16 cellular contexts compared by ENCODE assay signal in genomic region chr7:48244902-48245301, GRCh38.
DNase-seq lines count a peak whose midpoint lies in the region; ATAC-seq and TF ChIP-seq lines count a peak whose summit lies in the region.
"Had no signal": no experiment of that assay in that cellular context is flagged by ENCODE, and none has a peak within 500 bp of the region (broad histone marks: within the 10 kb centered on the region; RNA-seq: fewer than 3 reads in every experiment).

No MANE protein-coding gene starts in this region.

- no peak overlapping the region for H4K5ac ChIP-seq in IMR-90 (ENCODE audit: low read depth, low read length)

- H3K27me3 ChIP-seq in IMR-90 (ENCODE audit: control insufficient read depth, insufficient read depth, low read length), result no peaks in the 10 kb centered on the region
- H3K27me3 ChIP-seq in adipocyte (replicated peaks; ENCODE audit: control insufficient read depth, insufficient read depth, low read length), result no peaks in the 10 kb centered on the region
- no peaks in the 10 kb centered on the region for H3K27me3 ChIP-seq in heart right ventricle
- H3K27me3 ChIP-seq: breast epithelium, sigmoid colon had no signal

- H3K36me3 ChIP-seq in IMR-90 (ENCODE audit: control insufficient read depth, insufficient read depth, low read length) (no peaks in the 10 kb centered on the region), adipocyte (ENCODE audit: control insufficient read depth, insufficient read depth, low read length, severe bottlenecking) (no peaks in the 10 kb centered on the region), heart right ventricle (no peaks in the 10 kb centered on the region)
- H3K36me3 ChIP-seq: breast epithelium, sigmoid colon had no signal

- H3K9me1 ChIP-seq in IMR-90 (ENCODE audit: insufficient read depth, low read length), result peaks cover 3% of the 10 kb centered on the region; the same call in 1 of the 2 replicates

- DNase-seq in IMR-90, result peak; percentile 49
- DNase-seq in adipocyte (ENCODE audit: low read depth), result peak; percentile 3
- peak in 1 of 2 donors; percentile 32 for DNase-seq in heart right ventricle
- DNase-seq in smooth muscle cell of the brain vasculature (ENCODE audit: low read depth, low spot score), result peak; percentile 93
- DNase-seq in stimulated activated CD4-positive, alpha-beta T cell treated with anti-CD3 and anti-CD28 coated beads, Interleukin-2, amount 100 ng/mL, for 48 hours, result no peak
- DNase-seq in NCI-H524 (lab: John Stamatoyannopoulos, UW), result no peak
- no peak for DNase-seq in NCI-H82 treated with DMSO at 0.1 percent for 48 hours (lab: John Stamatoyannopoulos, UW; ENCODE audit: unreplicated experiment)
- DNase-seq: activated T-cell treated with anti-CD3 and anti-CD28 coated beads, Interleukin-2, amount 50 U/mL, for 24 hours; COR-L47; NCI-H1105; NCI-H748 treated with DMSO at 0.1 percent for 48 hours; sigmoid colon had no signal

- no peak overlapping the region; a peak in 1 of 4 replicates for H4K8ac ChIP-seq in IMR-90 (ENCODE audit: low read depth in 2 of 2, low read length in 2 of 2)

- H2AK5ac ChIP-seq in IMR-90 (ENCODE audit: low read depth, low read length), result no peak overlapping the region

- H2BK15ac ChIP-seq in IMR-90 (ENCODE audit: low read depth, low read length), result no peak overlapping the region

- H3K9me3 ChIP-seq in IMR-90 (ENCODE audit: control insufficient read depth, insufficient read depth, low read length) (no peaks in the 10 kb centered on the region), adipocyte (ENCODE audit: control insufficient read depth, low read length) (no peaks in the 10 kb centered on the region), heart right ventricle (no peaks in the 10 kb centered on the region)
- H3K9me3 ChIP-seq: breast epithelium, mucosa of descending colon, sigmoid colon had no signal

- no peaks in the 10 kb centered on the region for H3K79me1 ChIP-seq in IMR-90 (ENCODE audit: low read depth in 1 of 2, low read length in 2 of 2)

- peak overlapping the region; percentile 23; the same call in 1 of the 2 replicates for H3K4me2 ChIP-seq in IMR-90 (ENCODE audit: low read depth, low read length)

- H3K56ac ChIP-seq in IMR-90 (ENCODE audit: extremely low read depth, insufficient read depth, low read length), result no peak overlapping the region

- dilution Hi-C loops in IMR-90 (cut with HindIII; ENCODE audit: low sequenced_read_pairs, unreplicated experiment), result no loop called here

- 50% methylated on average over 2 of the region's 5 CpGs; no CpG with 5 or more reads in 1 of the 2 experiments for WGBS in IMR-90 (ENCODE audit: extremely low coverage in 2 of 2, insufficient read length in 1 of 2), 2 experiments
- 43 to 56% methylated on average over 5 of the region's 5 CpGs for WGBS in heart right ventricle, 2 donors

- H2AK9ac ChIP-seq in IMR-90 (replicated peaks; ENCODE audit: low read depth, low read length, poor library complexity), result no peak overlapping the region

- POLR2A ChIA-PET in IMR-90 (lab: Charles Lee; ENCODE audit: unreplicated experiment), result no interaction called here

- TF ChIP-seq POLR2A in IMR-90 (IDR thresholded peaks at IDR 0.05; ENCODE audit: low read depth, low read length), result no peak

- no peaks in the 10 kb centered on the region for H4K20me1 ChIP-seq in IMR-90 (ENCODE audit: insufficient read depth, low read length)

- in situ Hi-C loops in IMR-90 (cut with MboI; ENCODE audit: low sequenced_read_pairs), result no loop called here

- no peak overlapping the region for H3K23ac ChIP-seq in IMR-90 (ENCODE audit: low read depth, low read length)

- no TSS peak for BruUV-seq in IMR-90 (replicated peaks; lab: Mats Ljungman, UMichigan)

- H3K4me1 ChIP-seq in IMR-90 (ENCODE audit: control insufficient read depth, insufficient read depth, low read length) (peaks cover 3% of the 10 kb centered on the region), adipocyte (ENCODE audit: control insufficient read depth, insufficient read depth, low read length) (no peaks in the 10 kb centered on the region), heart right ventricle (peaks cover 0 to 28% (median 0%) of the 10 kb centered on the region in 9 donors)
- H3K4me1 ChIP-seq: breast epithelium, sigmoid colon had no signal

- H3K27ac ChIP-seq in IMR-90 (ENCODE audit: insufficient read depth, low read length) (no peak overlapping the region), heart right ventricle (no peak overlapping the region)
- H3K27ac ChIP-seq: breast epithelium, sigmoid colon had no signal

- intact Hi-C loops in IMR-90 (cut with micrococcal nuclease) (no loop called here), heart right ventricle (cut with DNase I) (no loop called here)

- no peak overlapping the region for H3K4me3 ChIP-seq in IMR-90 (ENCODE audit: insufficient read depth, low read depth, low read length)
- H3K4me3 ChIP-seq in adipocyte (ENCODE audit: low read length), result no peak overlapping the region
- no peak overlapping the region for H3K4me3 ChIP-seq in heart right ventricle
- H3K4me3 ChIP-seq: breast epithelium, mucosa of descending colon, sigmoid colon had no signal

- no peak overlapping the region for H3K4ac ChIP-seq in IMR-90 (ENCODE audit: low read depth, low read length)

- no peak overlapping the region for H3K14ac ChIP-seq in IMR-90 (replicated peaks; ENCODE audit: low read depth, low read length)

- H2BK20ac ChIP-seq in IMR-90 (ENCODE audit: low read depth, low read length), result 0 out of 2 replicates have a peak overlapping the region, but pooled peaks have one; percentile 5

- CTCF ChIA-PET in IMR-90 (lab: Yijun Ruan, JAX), result no interaction called here

- H3K18ac ChIP-seq in IMR-90 (ENCODE audit: low read depth, low read length), result no peak overlapping the region

- H2BK120ac ChIP-seq in IMR-90 (ENCODE audit: low read depth, low read length), result no peak overlapping the region

- TF ChIP-seq CTCF in IMR-90 (conservative IDR thresholded peaks at IDR 0.05; ENCODE audit: low read depth, low read length) (no peak), heart right ventricle (IDR thresholded peaks at IDR 0.05) (no peak)

- no peak overlapping the region for H3K9ac ChIP-seq in IMR-90 (ENCODE audit: low read depth, low read length)
- no peak overlapping the region for H3K9ac ChIP-seq in adipocyte (ENCODE audit: low read length)

- no peak for ATAC-seq in IMR-90 (ENCODE audit: low read depth)
- peak in 7 of 8 donors; percentile 46 to 87 (median 63) for ATAC-seq in heart right ventricle
- no peak for ATAC-seq in HG02588 (IDR thresholded peaks at IDR 0.05; ENCODE audit: unreplicated experiment)
- ATAC-seq: activated CD4-positive, CD25-positive, alpha-beta regulatory T cell treated with anti-CD3 and anti-CD28 coated beads, Interleukin-2, amount 50 U/mL, for 24 hours; mucosa of descending colon had no signal

- no peak for TF ChIP-seq RAD21 in IMR-90 (IDR thresholded peaks at IDR 0.05; ENCODE audit: low read length)

- no peak overlapping the region for H4K91ac ChIP-seq in IMR-90 (ENCODE audit: insufficient read depth, low read depth, low read length)

- H2AFZ ChIP-seq in IMR-90 (replicated peaks; ENCODE audit: low read length, poor library complexity), result peak overlapping the region; percentile 3

- H2BK5ac ChIP-seq in IMR-90 (ENCODE audit: low read depth, low read length, poor library complexity, severe bottlenecking), result no peak overlapping the region

TF ChIP-seq in IMR-90, 13 proteins besides CTCF, POLR2A, EP300 and RAD21:
- TF ChIP-seq CEBPB (IDR thresholded peaks at IDR 0.05; ENCODE audit: low read depth, low read length) (no peak), MAFK (IDR thresholded peaks at IDR 0.05; ENCODE audit: low read depth, low read length) (no peak), MXI1 (IDR thresholded peaks at IDR 0.05; ENCODE audit: borderline replicate concordance, low read depth, low read length) (no peak), BHLHE40 (IDR thresholded peaks at IDR 0.05; ENCODE audit: low read depth, low read length) (no peak), CHD1 (IDR thresholded peaks at IDR 0.05; ENCODE audit: low read depth, low read length) (no peak), USF2 (IDR thresholded peaks at IDR 0.05; ENCODE audit: low read depth, low read length) (no peak), MAZ (IDR thresholded peaks at IDR 0.05; ENCODE audit: borderline replicate concordance, low read depth, low read length) (no peak), SMC3 (IDR thresholded peaks at IDR 0.05; ENCODE audit: low read depth, low read length) (no peak), NFE2L2 (IDR thresholded peaks at IDR 0.05; ENCODE audit: low read depth, low read length) (no peak), RCOR1 (IDR thresholded peaks at IDR 0.05; ENCODE audit: insufficient replicate concordance, low read length) (no peak), ELK1 (IDR thresholded peaks at IDR 0.05; ENCODE audit: borderline replicate concordance, low read depth, low read length) (no peak), RFX5 (IDR thresholded peaks at IDR 0.05; ENCODE audit: low read depth, low read length) (no peak), FOS (IDR thresholded peaks at IDR 0.05; ENCODE audit: low read depth, low read length) (no peak)

Comparison
In these comparisons a context has a peak if more than half of its experiments do, and no peak if none do; other contexts are left out.
1. ATAC-seq: peak in heart right ventricle (7 of 8); none in IMR-90 (single experiment) and HG02588 (single experiment).
2. DNase-seq: peak in IMR-90 (single experiment), adipocyte (single experiment) and smooth muscle cell of the brain vasculature (single experiment); none in stimulated activated CD4-positive, alpha-beta T cell treated with anti-CD3 and anti-CD28 coated beads, Interleukin-2, amount 100 ng/mL, for 48 hours (0 of 2), NCI-H524 (0 of 2) and NCI-H82 treated with DMSO at 0.1 percent for 48 hours (single experiment).